ENCODE assay signal across 12 cellular contexts in the genomic region with DNA sequence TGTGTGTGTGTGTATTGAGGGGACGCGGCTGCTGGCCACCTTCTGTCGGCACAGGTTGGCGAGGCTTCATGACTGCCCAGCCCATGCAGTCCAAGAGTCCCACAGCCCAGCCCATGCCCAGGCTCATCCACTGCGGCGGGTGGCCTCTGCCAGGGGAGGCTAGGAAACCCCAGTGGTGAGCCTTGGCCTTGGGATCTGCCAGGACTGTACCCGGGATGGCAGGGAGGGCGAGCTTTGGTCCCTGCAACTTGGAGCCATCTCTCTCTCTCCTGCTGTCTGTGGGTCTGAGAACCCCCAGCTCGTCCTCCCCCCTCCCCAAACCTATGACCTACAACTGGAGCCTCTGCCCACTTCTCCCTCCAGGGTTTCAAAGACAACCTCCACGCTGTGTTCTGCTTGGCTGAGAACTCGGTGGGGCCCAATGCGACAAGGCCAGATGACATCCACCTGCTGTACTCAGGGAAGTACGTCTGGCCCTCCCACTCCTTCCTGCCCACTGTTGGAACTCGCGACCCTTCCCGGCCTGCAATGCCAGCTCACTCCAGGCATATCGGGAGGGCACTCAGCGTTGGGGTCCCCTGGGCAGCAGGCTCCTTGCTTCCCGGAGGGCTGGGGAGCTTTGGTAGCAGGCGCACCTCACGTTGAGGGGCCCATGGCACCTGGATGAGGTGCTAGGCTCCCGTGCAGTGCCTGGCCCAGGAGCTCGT. TPM values are rescaled to one million over a fixed set of nuclear protein-coding genes. Genes with fewer than 3 reads are reported as not detected.
A peak's percentile ranks its signal among the peaks of the same experiment; 100 is the strongest.
DNase-seq lines count a peak whose midpoint lies in the region; ATAC-seq and TF ChIP-seq lines count a peak whose summit lies in the region.
"Had no signal": no experiment of that assay in that cellular context is flagged by ENCODE, and none has a peak within 500 bp of the region (broad histone marks: within the 10 kb centered on the region; RNA-seq: fewer than 3 reads in every experiment).

No MANE protein-coding gene starts in this region.

- DNase-seq in activated effector memory CD4-positive, alpha-beta T cell treated with anti-CD3 and anti-CD28 coated beads, Interleukin-2, amount 50 U/mL, for 16 hours: peak; percentile 53
- no peak for DNase-seq in activated effector memory CD4-positive, alpha-beta T cell treated with Interleukin-2 at 50 U/mL for 16 hours
- DNase-seq in GM13976 (ENCODE audit: low spot score) (peak; percentile 23), iPS-NIHi7 (ENCODE audit: extremely low spot score) (peak; percentile 7), sciatic nerve (ENCODE audit: low spot score) (peak; percentile 42), NCI-H1436 treated with DMSO at 0.1 percent for 48 hours (lab: John Stamatoyannopoulos, UW) (no peak), T-helper 9 cell (no peak)
- DNase-seq: activated CD4-positive, alpha-beta T cell treated with anti-CD3 and anti-CD28 coated beads, Interleukin-2, amount 50 U/mL, for 4 hours; effector memory CD4-positive, alpha-beta T cell; NCI-H2081 treated with DMSO at 0.1 percent for 48 hours had no signal

- intact Hi-C loops in sciatic nerve (cut with DNase I): no loop called here

- in situ Hi-C loops in GM13976 (cut with MboI; ENCODE audit: low sequenced_read_pairs, unreplicated experiment): no loop called here

- ATAC-seq in sciatic nerve (no peak), GM21529 (IDR thresholded peaks at IDR 0.05; ENCODE audit: unreplicated experiment) (no peak)
- ATAC-seq: stimulated activated effector memory CD8-positive, alpha-beta T cell treated with anti-CD3 and anti-CD28 coated beads, Interleukin-12 subunit alpha, Interleukin-12 subunit beta, amount 100 ng/mL, for 72 hours had no signal

- TF ChIP-seq CTCF in GM13976 (IDR thresholded peaks at IDR 0.05; ENCODE audit: borderline replicate concordance, control extremely low read depth, extremely low read depth, insufficient read depth, missing control alignments): no peak

RNA-seq across cellular contexts. Expression of a gene that starts 19.7 kb away (rescaled TPM):
- 47.5 TPM for total RNA-seq in sciatic nerve

Comparison
In these comparisons a context has a peak if more than half of its experiments do, and no peak if none do; other contexts are left out.
1. DNase-seq: peak in activated effector memory CD4-positive, alpha-beta T cell treated with anti-CD3 and anti-CD28 coated beads, Interleukin-2, amount 50 U/mL, for 16 hours (single experiment), GM13976 (single experiment), iPS-NIHi7 (single experiment) and sciatic nerve (single experiment); none in activated effector memory CD4-positive, alpha-beta T cell treated with Interleukin-2 at 50 U/mL for 16 hours (single experiment), NCI-H1436 treated with DMSO at 0.1 percent for 48 hours (single experiment) and T-helper 9 cell (single experiment).